In the genomic region with DNA sequence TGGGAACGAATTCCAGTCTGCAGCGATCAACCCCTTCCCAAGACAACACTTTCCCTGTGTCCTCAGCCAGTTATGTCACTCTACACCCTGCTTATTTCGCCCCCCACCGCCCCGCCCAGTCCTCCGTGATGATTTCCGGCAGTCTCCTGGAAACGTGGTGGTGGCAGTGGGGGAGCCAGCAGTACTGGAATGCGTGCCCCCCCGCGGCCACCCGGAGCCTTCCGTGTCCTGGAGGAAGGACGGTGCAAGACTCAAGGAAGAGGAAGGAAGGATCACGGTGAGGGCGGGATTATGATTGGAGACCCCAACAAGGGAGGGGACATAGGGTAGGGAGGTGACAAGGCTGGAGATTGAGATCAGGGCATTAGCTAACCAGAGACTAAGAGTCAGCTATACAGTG, we compare ENCODE assay signal across 1 cellular context.
TF ChIP-seq lines count a peak whose summit lies in the region.

No MANE protein-coding gene starts in this region.

TF ChIP-seq in HepG2, 621 proteins besides CTCF, POLR2A, EP300 and RAD21:
- TF ChIP-seq FOSL1 (CRISPR knock-in tag; IDR thresholded peaks at IDR 0.05; ENCODE audit: borderline replicate concordance) (no peak), KDM5A (IDR thresholded peaks at IDR 0.05; ENCODE audit: borderline replicate concordance, low read length) (no peak), SNRNP70 (IDR thresholded peaks at IDR 0.05; ENCODE audit: low read depth, low read length) (no peak), ZNF264 (CRISPR knock-in tag; IDR thresholded peaks at IDR 0.05) (no peak), ZNF225 (CRISPR knock-in tag; IDR thresholded peaks at IDR 0.05) (no peak), ZNF180 (CRISPR knock-in tag; IDR thresholded peaks at IDR 0.05; ENCODE audit: borderline replicate concordance, low read depth) (no peak), GATAD2A (CRISPR knock-in tag; IDR thresholded peaks at IDR 0.05) (no peak), RFX1 (IDR thresholded peaks at IDR 0.05) (no peak)
- TF ChIP-seq, protein P1, sequence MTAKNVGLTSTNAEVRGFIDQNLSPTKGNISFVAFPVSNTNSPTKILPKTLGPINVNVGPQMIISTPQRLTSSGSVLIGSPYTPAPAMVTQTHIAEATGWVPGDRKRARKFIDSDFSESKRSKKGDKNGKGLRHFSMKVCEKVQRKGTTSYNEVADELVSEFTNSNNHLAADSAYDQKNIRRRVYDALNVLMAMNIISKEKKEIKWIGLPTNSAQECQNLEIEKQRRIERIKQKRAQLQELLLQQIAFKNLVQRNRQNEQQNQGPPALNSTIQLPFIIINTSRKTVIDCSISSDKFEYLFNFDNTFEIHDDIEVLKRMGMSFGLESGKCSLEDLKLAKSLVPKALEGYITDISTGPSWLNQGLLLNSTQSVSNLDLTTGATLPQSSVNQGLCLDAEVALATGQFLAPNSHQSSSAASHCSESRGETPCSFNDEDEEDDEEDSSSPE (CRISPR knock-in tag; IDR thresholded peaks at IDR 0.05) = no peak
